In the genomic region with DNA sequence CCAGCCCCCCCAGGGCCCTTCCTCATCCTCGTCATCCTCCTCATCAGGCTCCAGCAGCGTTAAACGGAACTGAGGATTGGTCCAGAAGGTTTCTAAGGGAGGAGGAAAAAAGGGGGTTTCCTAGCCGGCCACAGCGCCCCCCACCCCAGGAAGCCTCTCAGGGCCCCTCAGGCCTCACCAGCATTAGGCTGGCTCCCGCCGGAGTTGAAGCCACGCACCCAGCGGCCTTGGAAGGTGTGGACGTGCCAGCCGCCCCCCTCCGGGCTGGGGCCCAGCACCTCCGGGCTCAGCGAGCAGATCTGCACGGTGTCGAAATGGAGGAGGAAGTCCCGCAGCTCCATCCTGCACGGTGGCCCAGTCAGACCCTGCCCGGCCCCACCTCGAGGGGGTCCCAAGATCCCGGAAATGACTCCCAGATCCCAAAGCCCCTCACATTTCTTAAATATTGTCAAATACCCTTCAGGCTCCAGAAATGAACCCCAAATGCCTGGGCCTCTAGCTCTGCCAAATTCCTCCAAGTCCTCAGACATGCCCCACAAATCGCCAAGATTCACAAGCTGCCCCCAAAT, we compare ENCODE assay signal across 1 cellular context.
TF ChIP-seq lines count a peak whose summit lies in the region.

No MANE protein-coding gene starts in this region.

TF ChIP-seq in HepG2, 621 proteins besides CTCF, POLR2A, EP300 and RAD21 (continued from another document and continues in another):
- peak; percentile 38; the same call in 1 of the 2 replicates for TF ChIP-seq ZNF441 (CRISPR knock-in tag; IDR thresholded peaks at IDR 0.05; ENCODE audit: borderline replicate concordance)
- TF ChIP-seq, protein P1, sequence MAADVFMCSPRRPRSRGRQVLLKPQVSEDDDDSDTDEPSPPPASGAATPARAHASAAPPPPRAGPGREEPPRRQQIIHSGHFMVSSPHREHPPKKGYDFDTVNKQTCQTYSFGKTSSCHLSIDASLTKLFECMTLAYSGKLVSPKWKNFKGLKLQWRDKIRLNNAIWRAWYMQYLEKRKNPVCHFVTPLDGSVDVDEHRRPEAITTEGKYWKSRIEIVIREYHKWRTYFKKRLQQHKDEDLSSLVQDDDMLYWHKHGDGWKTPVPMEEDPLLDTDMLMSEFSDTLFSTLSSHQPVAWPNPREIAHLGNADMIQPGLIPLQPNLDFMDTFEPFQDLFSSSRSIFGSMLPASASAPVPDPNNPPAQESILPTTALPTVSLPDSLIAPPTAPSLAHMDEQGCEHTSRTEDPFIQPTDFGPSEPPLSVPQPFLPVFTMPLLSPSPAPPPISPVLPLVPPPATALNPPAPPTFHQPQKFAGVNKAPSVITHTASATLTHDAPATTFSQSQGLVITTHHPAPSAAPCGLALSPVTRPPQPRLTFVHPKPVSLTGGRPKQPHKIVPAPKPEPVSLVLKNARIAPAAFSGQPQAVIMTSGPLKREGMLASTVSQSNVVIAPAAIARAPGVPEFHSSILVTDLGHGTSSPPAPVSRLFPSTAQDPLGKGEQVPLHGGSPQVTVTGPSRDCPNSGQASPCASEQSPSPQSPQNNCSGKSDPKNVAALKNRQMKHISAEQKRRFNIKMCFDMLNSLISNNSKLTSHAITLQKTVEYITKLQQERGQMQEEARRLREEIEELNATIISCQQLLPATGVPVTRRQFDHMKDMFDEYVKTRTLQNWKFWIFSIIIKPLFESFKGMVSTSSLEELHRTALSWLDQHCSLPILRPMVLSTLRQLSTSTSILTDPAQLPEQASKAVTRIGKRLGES (CRISPR knock-in tag; IDR thresholded peaks at IDR 0.05; ENCODE audit: borderline replicate concordance), result no peak
- TF ChIP-seq, protein P2, sequence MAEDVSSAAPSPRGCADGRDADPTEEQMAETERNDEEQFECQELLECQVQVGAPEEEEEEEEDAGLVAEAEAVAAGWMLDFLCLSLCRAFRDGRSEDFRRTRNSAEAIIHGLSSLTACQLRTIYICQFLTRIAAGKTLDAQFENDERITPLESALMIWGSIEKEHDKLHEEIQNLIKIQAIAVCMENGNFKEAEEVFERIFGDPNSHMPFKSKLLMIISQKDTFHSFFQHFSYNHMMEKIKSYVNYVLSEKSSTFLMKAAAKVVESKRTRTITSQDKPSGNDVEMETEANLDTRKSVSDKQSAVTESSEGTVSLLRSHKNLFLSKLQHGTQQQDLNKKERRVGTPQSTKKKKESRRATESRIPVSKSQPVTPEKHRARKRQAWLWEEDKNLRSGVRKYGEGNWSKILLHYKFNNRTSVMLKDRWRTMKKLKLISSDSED (CRISPR knock-in tag; IDR thresholded peaks at IDR 0.05), result no peak
- TF ChIP-seq ZFX (CRISPR knock-in tag; IDR thresholded peaks at IDR 0.05; ENCODE audit: low read depth), result peak; percentile 59
- no peak for TF ChIP-seq SIX4 (CRISPR knock-in tag; IDR thresholded peaks at IDR 0.05)
- no peak for TF ChIP-seq ZNF660 (CRISPR knock-in tag; IDR thresholded peaks at IDR 0.05; ENCODE audit: borderline replicate concordance, low read depth)
- TF ChIP-seq, protein P3, sequence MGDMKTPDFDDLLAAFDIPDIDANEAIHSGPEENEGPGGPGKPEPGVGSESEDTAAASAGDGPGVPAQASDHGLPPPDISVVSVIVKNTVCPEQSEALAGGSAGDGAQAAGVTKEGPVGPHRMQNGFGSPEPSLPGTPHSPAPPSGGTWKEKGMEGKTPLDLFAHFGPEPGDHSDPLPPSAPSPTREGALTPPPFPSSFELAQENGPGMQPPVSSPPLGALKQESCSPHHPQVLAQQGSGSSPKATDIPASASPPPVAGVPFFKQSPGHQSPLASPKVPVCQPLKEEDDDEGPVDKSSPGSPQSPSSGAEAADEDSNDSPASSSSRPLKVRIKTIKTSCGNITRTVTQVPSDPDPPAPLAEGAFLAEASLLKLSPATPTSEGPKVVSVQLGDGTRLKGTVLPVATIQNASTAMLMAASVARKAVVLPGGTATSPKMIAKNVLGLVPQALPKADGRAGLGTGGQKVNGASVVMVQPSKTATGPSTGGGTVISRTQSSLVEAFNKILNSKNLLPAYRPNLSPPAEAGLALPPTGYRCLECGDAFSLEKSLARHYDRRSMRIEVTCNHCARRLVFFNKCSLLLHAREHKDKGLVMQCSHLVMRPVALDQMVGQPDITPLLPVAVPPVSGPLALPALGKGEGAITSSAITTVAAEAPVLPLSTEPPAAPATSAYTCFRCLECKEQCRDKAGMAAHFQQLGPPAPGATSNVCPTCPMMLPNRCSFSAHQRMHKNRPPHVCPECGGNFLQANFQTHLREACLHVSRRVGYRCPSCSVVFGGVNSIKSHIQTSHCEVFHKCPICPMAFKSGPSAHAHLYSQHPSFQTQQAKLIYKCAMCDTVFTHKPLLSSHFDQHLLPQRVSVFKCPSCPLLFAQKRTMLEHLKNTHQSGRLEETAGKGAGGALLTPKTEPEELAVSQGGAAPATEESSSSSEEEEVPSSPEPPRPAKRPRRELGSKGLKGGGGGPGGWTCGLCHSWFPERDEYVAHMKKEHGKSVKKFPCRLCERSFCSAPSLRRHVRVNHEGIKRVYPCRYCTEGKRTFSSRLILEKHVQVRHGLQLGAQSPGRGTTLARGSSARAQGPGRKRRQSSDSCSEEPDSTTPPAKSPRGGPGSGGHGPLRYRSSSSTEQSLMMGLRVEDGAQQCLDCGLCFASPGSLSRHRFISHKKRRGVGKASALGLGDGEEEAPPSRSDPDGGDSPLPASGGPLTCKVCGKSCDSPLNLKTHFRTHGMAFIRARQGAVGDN (CRISPR knock-in tag; IDR thresholded peaks at IDR 0.05), result peak; percentile 90
- TF ChIP-seq, protein P4, sequence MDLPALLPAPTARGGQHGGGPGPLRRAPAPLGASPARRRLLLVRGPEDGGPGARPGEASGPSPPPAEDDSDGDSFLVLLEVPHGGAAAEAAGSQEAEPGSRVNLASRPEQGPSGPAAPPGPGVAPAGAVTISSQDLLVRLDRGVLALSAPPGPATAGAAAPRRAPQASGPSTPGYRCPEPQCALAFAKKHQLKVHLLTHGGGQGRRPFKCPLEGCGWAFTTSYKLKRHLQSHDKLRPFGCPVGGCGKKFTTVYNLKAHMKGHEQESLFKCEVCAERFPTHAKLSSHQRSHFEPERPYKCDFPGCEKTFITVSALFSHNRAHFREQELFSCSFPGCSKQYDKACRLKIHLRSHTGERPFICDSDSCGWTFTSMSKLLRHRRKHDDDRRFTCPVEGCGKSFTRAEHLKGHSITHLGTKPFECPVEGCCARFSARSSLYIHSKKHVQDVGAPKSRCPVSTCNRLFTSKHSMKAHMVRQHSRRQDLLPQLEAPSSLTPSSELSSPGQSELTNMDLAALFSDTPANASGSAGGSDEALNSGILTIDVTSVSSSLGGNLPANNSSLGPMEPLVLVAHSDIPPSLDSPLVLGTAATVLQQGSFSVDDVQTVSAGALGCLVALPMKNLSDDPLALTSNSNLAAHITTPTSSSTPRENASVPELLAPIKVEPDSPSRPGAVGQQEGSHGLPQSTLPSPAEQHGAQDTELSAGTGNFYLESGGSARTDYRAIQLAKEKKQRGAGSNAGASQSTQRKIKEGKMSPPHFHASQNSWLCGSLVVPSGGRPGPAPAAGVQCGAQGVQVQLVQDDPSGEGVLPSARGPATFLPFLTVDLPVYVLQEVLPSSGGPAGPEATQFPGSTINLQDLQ (CRISPR knock-in tag; IDR thresholded peaks at IDR 0.05), result no peak
- TF ChIP-seq MED1 (CRISPR knock-in tag; IDR thresholded peaks at IDR 0.05), result peak; percentile 27; the same call in 1 of the 2 replicates
- no peak for TF ChIP-seq ZSCAN9 (CRISPR knock-in tag; IDR thresholded peaks at IDR 0.05; ENCODE audit: borderline replicate concordance)
- no peak for TF ChIP-seq SCMH1 (CRISPR knock-in tag; IDR thresholded peaks at IDR 0.05; ENCODE audit: borderline replicate concordance)
- TF ChIP-seq, protein P5, sequence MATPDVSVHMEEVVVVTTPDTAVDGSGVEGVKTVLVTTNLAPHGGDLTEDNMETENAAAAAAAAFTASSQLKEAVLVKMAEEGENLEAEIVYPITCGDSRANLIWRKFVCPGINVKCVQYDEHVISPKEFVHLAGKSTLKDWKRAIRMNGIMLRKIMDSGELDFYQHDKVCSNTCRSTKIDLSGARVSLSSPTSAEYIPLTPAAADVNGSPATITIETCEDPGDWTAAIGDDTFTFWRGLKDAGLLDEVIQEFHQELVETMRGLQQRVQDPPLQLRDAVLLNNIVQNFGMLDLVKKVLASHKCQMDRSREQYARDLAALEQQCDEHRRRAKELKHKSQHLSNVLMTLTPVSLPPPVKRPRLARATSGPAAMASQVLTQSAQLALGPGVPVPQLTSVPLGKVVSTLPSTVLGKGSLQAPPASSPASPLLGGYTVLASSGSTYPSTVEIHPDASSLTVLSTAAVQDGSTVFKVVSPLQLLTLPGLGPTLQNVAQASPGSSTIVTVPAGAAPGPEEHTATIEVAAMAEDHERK (CRISPR knock-in tag; IDR thresholded peaks at IDR 0.05; ENCODE audit: low read depth), result no peak
- no peak for TF ChIP-seq HOXA3 (CRISPR knock-in tag; IDR thresholded peaks at IDR 0.05)
- peak; percentile 44; the same call in 1 of the 2 replicates for TF ChIP-seq ZNF350 (CRISPR knock-in tag; IDR thresholded peaks at IDR 0.05; ENCODE audit: borderline replicate concordance, low read depth)
- TF ChIP-seq, protein P6, sequence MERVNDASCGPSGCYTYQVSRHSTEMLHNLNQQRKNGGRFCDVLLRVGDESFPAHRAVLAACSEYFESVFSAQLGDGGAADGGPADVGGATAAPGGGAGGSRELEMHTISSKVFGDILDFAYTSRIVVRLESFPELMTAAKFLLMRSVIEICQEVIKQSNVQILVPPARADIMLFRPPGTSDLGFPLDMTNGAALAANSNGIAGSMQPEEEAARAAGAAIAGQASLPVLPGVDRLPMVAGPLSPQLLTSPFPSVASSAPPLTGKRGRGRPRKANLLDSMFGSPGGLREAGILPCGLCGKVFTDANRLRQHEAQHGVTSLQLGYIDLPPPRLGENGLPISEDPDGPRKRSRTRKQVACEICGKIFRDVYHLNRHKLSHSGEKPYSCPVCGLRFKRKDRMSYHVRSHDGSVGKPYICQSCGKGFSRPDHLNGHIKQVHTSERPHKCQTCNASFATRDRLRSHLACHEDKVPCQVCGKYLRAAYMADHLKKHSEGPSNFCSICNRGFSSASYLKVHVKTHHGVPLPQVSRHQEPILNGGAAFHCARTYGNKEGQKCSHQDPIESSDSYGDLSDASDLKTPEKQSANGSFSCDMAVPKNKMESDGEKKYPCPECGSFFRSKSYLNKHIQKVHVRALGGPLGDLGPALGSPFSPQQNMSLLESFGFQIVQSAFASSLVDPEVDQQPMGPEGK (CRISPR knock-in tag; IDR thresholded peaks at IDR 0.05), result no peak; the same call in 1 of the 2 replicates
- TF ChIP-seq, protein P7, sequence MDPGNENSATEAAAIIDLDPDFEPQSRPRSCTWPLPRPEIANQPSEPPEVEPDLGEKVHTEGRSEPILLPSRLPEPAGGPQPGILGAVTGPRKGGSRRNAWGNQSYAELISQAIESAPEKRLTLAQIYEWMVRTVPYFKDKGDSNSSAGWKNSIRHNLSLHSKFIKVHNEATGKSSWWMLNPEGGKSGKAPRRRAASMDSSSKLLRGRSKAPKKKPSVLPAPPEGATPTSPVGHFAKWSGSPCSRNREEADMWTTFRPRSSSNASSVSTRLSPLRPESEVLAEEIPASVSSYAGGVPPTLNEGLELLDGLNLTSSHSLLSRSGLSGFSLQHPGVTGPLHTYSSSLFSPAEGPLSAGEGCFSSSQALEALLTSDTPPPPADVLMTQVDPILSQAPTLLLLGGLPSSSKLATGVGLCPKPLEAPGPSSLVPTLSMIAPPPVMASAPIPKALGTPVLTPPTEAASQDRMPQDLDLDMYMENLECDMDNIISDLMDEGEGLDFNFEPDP (CRISPR knock-in tag; conservative IDR thresholded peaks at IDR 0.05), result no peak
- TF ChIP-seq, protein P8, sequence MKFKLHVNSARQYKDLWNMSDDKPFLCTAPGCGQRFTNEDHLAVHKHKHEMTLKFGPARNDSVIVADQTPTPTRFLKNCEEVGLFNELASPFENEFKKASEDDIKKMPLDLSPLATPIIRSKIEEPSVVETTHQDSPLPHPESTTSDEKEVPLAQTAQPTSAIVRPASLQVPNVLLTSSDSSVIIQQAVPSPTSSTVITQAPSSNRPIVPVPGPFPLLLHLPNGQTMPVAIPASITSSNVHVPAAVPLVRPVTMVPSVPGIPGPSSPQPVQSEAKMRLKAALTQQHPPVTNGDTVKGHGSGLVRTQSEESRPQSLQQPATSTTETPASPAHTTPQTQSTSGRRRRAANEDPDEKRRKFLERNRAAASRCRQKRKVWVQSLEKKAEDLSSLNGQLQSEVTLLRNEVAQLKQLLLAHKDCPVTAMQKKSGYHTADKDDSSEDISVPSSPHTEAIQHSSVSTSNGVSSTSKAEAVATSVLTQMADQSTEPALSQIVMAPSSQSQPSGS (CRISPR knock-in tag; IDR thresholded peaks at IDR 0.05), result no peak
- TF ChIP-seq MBNL3 (CRISPR knock-in tag; conservative IDR thresholded peaks at IDR 0.05), result no peak
- TF ChIP-seq, protein P9, sequence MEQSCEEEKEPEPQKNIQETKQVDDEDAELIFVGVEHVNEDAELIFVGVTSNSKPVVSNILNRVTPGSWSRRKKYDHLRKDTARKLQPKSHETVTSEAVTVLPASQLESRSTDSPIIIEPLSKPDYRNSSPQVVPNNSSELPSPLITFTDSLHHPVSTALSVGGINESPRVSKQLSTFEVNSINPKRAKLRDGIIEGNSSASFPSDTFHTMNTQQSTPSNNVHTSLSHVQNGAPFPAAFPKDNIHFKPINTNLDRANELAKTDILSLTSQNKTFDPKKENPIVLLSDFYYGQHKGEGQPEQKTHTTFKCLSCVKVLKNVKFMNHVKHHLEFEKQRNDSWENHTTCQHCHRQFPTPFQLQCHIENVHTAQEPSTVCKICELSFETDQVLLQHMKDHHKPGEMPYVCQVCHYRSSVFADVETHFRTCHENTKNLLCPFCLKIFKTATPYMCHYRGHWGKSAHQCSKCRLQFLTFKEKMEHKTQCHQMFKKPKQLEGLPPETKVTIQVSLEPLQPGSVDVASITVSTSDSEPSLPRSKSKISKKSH (CRISPR knock-in tag; IDR thresholded peaks at IDR 0.05; ENCODE audit: borderline replicate concordance), result no peak
- no peak for TF ChIP-seq ZNF468 (CRISPR knock-in tag; IDR thresholded peaks at IDR 0.05)
- TF ChIP-seq TAF15 (IDR thresholded peaks at IDR 0.05; ENCODE audit: low read depth, low read length, poor library complexity, severe bottlenecking), result no peak
- TF ChIP-seq, protein P10, sequence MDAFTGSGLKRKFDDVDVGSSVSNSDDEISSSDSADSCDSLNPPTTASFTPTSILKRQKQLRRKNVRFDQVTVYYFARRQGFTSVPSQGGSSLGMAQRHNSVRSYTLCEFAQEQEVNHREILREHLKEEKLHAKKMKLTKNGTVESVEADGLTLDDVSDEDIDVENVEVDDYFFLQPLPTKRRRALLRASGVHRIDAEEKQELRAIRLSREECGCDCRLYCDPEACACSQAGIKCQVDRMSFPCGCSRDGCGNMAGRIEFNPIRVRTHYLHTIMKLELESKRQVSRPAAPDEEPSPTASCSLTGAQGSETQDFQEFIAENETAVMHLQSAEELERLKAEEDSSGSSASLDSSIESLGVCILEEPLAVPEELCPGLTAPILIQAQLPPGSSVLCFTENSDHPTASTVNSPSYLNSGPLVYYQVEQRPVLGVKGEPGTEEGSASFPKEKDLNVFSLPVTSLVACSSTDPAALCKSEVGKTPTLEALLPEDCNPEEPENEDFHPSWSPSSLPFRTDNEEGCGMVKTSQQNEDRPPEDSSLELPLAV (CRISPR knock-in tag; conservative IDR thresholded peaks at IDR 0.05; ENCODE audit: low read depth), result no peak
- no peak for TF ChIP-seq ZNF546 (CRISPR knock-in tag; conservative IDR thresholded peaks at IDR 0.05)
- TF ChIP-seq, protein P11, sequence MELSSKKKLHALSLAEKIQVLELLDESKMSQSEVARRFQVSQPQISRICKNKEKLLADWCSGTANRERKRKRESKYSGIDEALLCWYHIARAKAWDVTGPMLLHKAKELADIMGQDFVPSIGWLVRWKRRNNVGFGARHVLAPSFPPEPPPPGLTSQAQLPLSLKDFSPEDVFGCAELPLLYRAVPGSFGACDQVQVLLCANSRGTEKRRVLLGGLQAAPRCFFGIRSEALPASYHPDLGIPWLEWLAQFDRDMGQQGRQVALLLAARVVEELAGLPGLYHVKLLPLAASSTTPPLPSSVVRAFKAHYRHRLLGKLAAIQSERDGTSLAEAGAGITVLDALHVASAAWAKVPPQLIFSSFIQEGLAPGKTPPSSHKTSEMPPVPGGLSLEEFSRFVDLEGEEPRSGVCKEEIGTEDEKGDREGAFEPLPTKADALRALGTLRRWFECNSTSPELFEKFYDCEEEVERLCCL (CRISPR knock-in tag; IDR thresholded peaks at IDR 0.05; ENCODE audit: borderline replicate concordance), result no peak
- TF ChIP-seq GFI1 (CRISPR knock-in tag; IDR thresholded peaks at IDR 0.05; ENCODE audit: borderline replicate concordance), result no peak
- no peak for TF ChIP-seq ZNF747 (CRISPR knock-in tag; IDR thresholded peaks at IDR 0.05; ENCODE audit: borderline replicate concordance)
- no peak for TF ChIP-seq ZNF121 (CRISPR knock-in tag; IDR thresholded peaks at IDR 0.05)
